8 cellular contexts compared by ENCODE assay signal in genomic region chr7:44581907-44582603, GRCh38. TPM values are rescaled to one million over a fixed set of nuclear protein-coding genes. Genes with fewer than 3 reads are reported as not detected.
DNase-seq lines count a peak whose midpoint lies in the region; ATAC-seq and TF ChIP-seq lines count a peak whose summit lies in the region.

Gene TMED4 (minus strand): TSS chr7:44582231. CDS start chr7:44582206, 25 bp downstream.

- H3K9me3 ChIP-seq in T-helper 17 cell (ENCODE audit: control insufficient read depth, low read length, poor library complexity, severe bottlenecking) (no peaks in the 10 kb centered on the region), left ventricle myocardium inferior (replicated peaks) (no peaks in the 10 kb centered on the region)

- H3K36me3 ChIP-seq in left ventricle myocardium inferior, result peaks cover 36% of the 10 kb centered on the region

- H3K27ac Mint-ChIP-seq in T-helper 17 cell (peak within 1 kb of the TSS; percentile 99), progenitor cell of endocrine pancreas (peak within 1 kb of the TSS; percentile 98)

- peak; percentile 91 for TF ChIP-seq POLR2A in GM15510 (IDR thresholded peaks at IDR 0.05; ENCODE audit: borderline replicate concordance, extremely low read depth, insufficient read length)

- peak within 1 kb of the TSS; percentile 86 for H3K4me3 ChIP-seq in left ventricle myocardium inferior

- intact Hi-C loops in left ventricle myocardium inferior (cut with micrococcal nuclease), result loop anchor here (10.0 kb wide), 1 partner anchor 263 kb away; the partner anchor contains the start of gene H2AZ2

- ATAC-seq in HG02885 (IDR thresholded peaks at IDR 0.05; ENCODE audit: poor library complexity, unreplicated experiment) (peak; percentile 87), T-helper 17 cell (peak; percentile 89)

- H3K27me3 Mint-ChIP-seq in T-helper 17 cell, result no peaks in the 10 kb centered on the region
- peaks cover 2% of the 10 kb centered on the region for H3K27me3 Mint-ChIP-seq in progenitor cell of endocrine pancreas

- peak within 1 kb of the TSS; percentile 96 for H3K27ac ChIP-seq in left ventricle myocardium inferior (replicated peaks)

- no peak for TF ChIP-seq CTCF in left ventricle myocardium inferior (IDR thresholded peaks at IDR 0.05; ENCODE audit: borderline replicate concordance)
- no peak for TF ChIP-seq CTCF in progenitor cell of endocrine pancreas (IDR thresholded peaks at IDR 0.05; ENCODE audit: unreplicated experiment)

- H3K4me3 Mint-ChIP-seq in T-helper 17 cell, result peak within 1 kb of the TSS; percentile 89
- peak within 1 kb of the TSS; percentile 87 for H3K4me3 Mint-ChIP-seq in progenitor cell of endocrine pancreas (ENCODE audit: low read depth)

- H3K9me3 Mint-ChIP-seq in progenitor cell of endocrine pancreas (ENCODE audit: low read depth), result no peaks in the 10 kb centered on the region

- H3K4me1 Mint-ChIP-seq in T-helper 17 cell (peaks cover 23% of the 10 kb centered on the region), progenitor cell of endocrine pancreas (ENCODE audit: low read depth) (peaks cover 15% of the 10 kb centered on the region)

- DNase-seq in NCI-H1694 treated with DMSO at 0.1 percent for 48 hours (lab: John Stamatoyannopoulos, UW) (peak; percentile 99), T-helper 17 cell (peak; percentile 100), amygdala (lab: John Stamatoyannopoulos, UW) (peak; percentile 88 to 100 (median 98)), left ventricle myocardium inferior (peak; percentile 100), progenitor cell of endocrine pancreas (ENCODE audit: low spot score, unreplicated experiment) (peak; percentile 100), ureter (ENCODE audit: low spot score) (peak; percentile 100)

- no peaks in the 10 kb centered on the region for H3K27me3 ChIP-seq in left ventricle myocardium inferior (ENCODE audit: low read depth)

- H3K36me3 Mint-ChIP-seq in T-helper 17 cell (ENCODE audit: low read depth) (peaks cover 2% of the 10 kb centered on the region), progenitor cell of endocrine pancreas (ENCODE audit: insufficient read depth) (peaks cover 13% of the 10 kb centered on the region)

- peaks cover 32% of the 10 kb centered on the region for H3K4me1 ChIP-seq in left ventricle myocardium inferior

RNA-seq across cellular contexts. Expression of gene TMED4, which starts in this region (rescaled TPM):
- 100 to 1,000 TPM in 1 of 2 donors, 10 to 100 TPM in 1; 99.2 to 112 TPM for total RNA-seq in T-helper 17 cell
- 61.9 TPM for total RNA-seq in left ventricle myocardium inferior
- 117 and 119 TPM in 2 replicates for total RNA-seq in progenitor cell of endocrine pancreas
- total RNA-seq in ureter, result 105 TPM

Comparison
In these comparisons a context has a peak if more than half of its experiments do, and no peak if none do; other contexts are left out.
1. Peak in every context shown above with its lines: DNase-seq, ATAC-seq, H3K4me3 ChIP-seq and H3K27ac ChIP-seq.